Comparison of ENCODE assay signal across 1 cellular context in genomic region chr1:109622103-109622892, GRCh38.
TF ChIP-seq lines count a peak whose summit lies in the region.

No MANE protein-coding gene starts in this region.

TF ChIP-seq in H1, 55 proteins besides CTCF, POLR2A, EP300 and RAD21:
- no peak for TF ChIP-seq CTBP2 (IDR thresholded peaks at IDR 0.05; ENCODE audit: borderline replicate concordance, insufficient read depth, insufficient read length, low read length)
- TF ChIP-seq MAFK (IDR thresholded peaks at IDR 0.05; ENCODE audit: low read depth, low read length) = no peak
- TF ChIP-seq RXRA (IDR thresholded peaks at IDR 0.05; ENCODE audit: insufficient read depth, low read depth, low read length) = no peak
- TF ChIP-seq SIRT6 (IDR thresholded peaks at IDR 0.05; ENCODE audit: low read length) = no peak
- no peak for TF ChIP-seq SP4 (IDR thresholded peaks at IDR 0.05; ENCODE audit: low read length)
- no peak for TF ChIP-seq E2F6 (IDR thresholded peaks at IDR 0.05)
